In genomic region chr10:100359030-100359432, GRCh38 we compare ENCODE assay signal across 17 cellular contexts. TPM values are rescaled to one million over a fixed set of nuclear protein-coding genes. Genes with fewer than 3 reads are reported as not detected.
DNase-seq lines count a peak whose midpoint lies in the region; ATAC-seq and TF ChIP-seq lines count a peak whose summit lies in the region.
"Had no signal": no experiment of that assay in that cellular context is flagged by ENCODE, and none has a peak within 500 bp of the region (broad histone marks: within the 10 kb centered on the region; RNA-seq: fewer than 3 reads in every experiment).

No MANE protein-coding gene starts in this region.

- H3K27ac ChIP-seq in hepatocyte (peak overlapping the region; percentile 67), testis (no peak overlapping the region), aorta (ENCODE audit: low read depth in 1 of 2, low read length in 2 of 2) (no peak overlapping the region)
- H3K27ac ChIP-seq: GM23248 had no signal

- POLR2A ChIA-PET in activated naive CD8-positive, alpha-beta T cell treated with anti-CD3 and anti-CD28 coated beads, Interleukin-2, amount 10 ng/mL, durations not matched to agents 7 days and 5 days (lab: Charles Lee), result interaction anchor here (1.3 to 2.4 kb wide), 2 partner anchors 12 kb away, joined by 6 to 13 read pairs; partner anchors contain the start of gene SCD
- POLR2A ChIA-PET in activated CD8-positive, alpha-beta T cell treated with anti-CD3 and anti-CD28 coated beads, Interleukin-2, amount 10 ng/mL, durations not matched to agents 7 days and 5 days (lab: Charles Lee), result interaction anchor here (1.6 kb wide), 1 partner anchor 10 kb away, joined by 10 read pairs; no protein-coding TSS in a partner anchor

- H3K36me3 ChIP-seq in hepatocyte (replicated peaks; ENCODE audit: insufficient read depth, low read depth) (peaks cover 5% of the 10 kb centered on the region), testis (ENCODE audit: low read depth, missing control alignments) (no peaks in the 10 kb centered on the region), aorta (ENCODE audit: control insufficient read depth in 1 of 2, insufficient read depth in 2 of 2, low read length in 1 of 2) (peaks cover 0 to 1% of the 10 kb centered on the region in 2 donors)

- peaks cover 19% of the 10 kb centered on the region for H3K79me2 ChIP-seq in hepatocyte

- CTCF ChIA-PET in activated CD8-positive, alpha-beta T cell treated with anti-CD3 and anti-CD28 coated beads, Interleukin-2, amount 10 ng/mL, durations not matched to agents 7 days and 5 days (lab: Charles Lee), result interaction anchor here (1.3 kb wide), 1 partner anchor 8 kb away, joined by 4 read pairs; no protein-coding TSS in a partner anchor

- H3K4me1 Mint-ChIP-seq in activated naive CD8-positive, alpha-beta T cell treated with anti-CD3 and anti-CD28 coated beads, Interleukin-2, amount 10 ng/mL, durations not matched to agents 7 days and 5 days, result peaks cover 57% of the 10 kb centered on the region
- peaks cover 20% of the 10 kb centered on the region for H3K4me1 Mint-ChIP-seq in activated naive CD8-positive, alpha-beta T cell treated with anti-CD3 and anti-CD28 coated beads for 36 hours
- H3K4me1 Mint-ChIP-seq in activated CD8-positive, alpha-beta T cell treated with anti-CD3 and anti-CD28 coated beads, Interleukin-2, amount 10 ng/mL, durations not matched to agents 7 days and 5 days (ENCODE audit: low read depth), result peaks cover 46% of the 10 kb centered on the region

- H3K4me3 ChIP-seq in hepatocyte (no peak overlapping the region), testis (no peak overlapping the region), aorta (ENCODE audit: low read length in 2 of 2) (no peak overlapping the region)
- H3K4me3 ChIP-seq: GM12878, GM23248 had no signal

- TF ChIP-seq POLR2A in testis (IDR thresholded peaks at IDR 0.05), result no peak

- H3K4me2 ChIP-seq in hepatocyte, result peak overlapping the region; percentile 39

- no peaks in the 10 kb centered on the region for H3K27me3 Mint-ChIP-seq in activated naive CD8-positive, alpha-beta T cell treated with anti-CD3 and anti-CD28 coated beads, Interleukin-2, amount 10 ng/mL, durations not matched to agents 7 days and 5 days
- no peaks in the 10 kb centered on the region for H3K27me3 Mint-ChIP-seq in activated naive CD8-positive, alpha-beta T cell treated with anti-CD3 and anti-CD28 coated beads for 36 hours
- no peaks in the 10 kb centered on the region for H3K27me3 Mint-ChIP-seq in activated CD8-positive, alpha-beta T cell treated with anti-CD3 and anti-CD28 coated beads, Interleukin-2, amount 10 ng/mL, durations not matched to agents 7 days and 5 days (ENCODE audit: low read depth)
- H3K27me3 Mint-ChIP-seq: activated naive CD4-positive, alpha-beta T cell treated with anti-CD3 and anti-CD28 coated beads, Interleukin-2, amount 50 U/mL, for 24 hours; dendritic cell treated with granulocyte-macrophage colony-stimulating factor and Interleukin-4, amounts not matched to agents 40 ng/mL and 50 ng/mL, for 4 days had no signal

- no peaks in the 10 kb centered on the region for H3K27me3 ChIP-seq in hepatocyte
- no peaks in the 10 kb centered on the region for H3K27me3 ChIP-seq in testis
- H3K27me3 ChIP-seq in aorta (ENCODE audit: control insufficient read depth in 1 of 2, insufficient read depth in 2 of 2, low read length in 1 of 2), result no peaks in the 10 kb centered on the region

- 58% methylated on average over 2 of the region's 2 CpGs for WGBS in hepatocyte (ENCODE audit: low lambda C conversion rate, missing lambda C conversion rate)
- WGBS in testis, 2 donors, result 47 to 59% methylated on average over 2 of the region's 2 CpGs
- WGBS in aorta, 2 donors, result 64 to 68% methylated on average over 2 of the region's 2 CpGs

- H3K9me3 ChIP-seq in hepatocyte (ENCODE audit: low read depth) (no peaks in the 10 kb centered on the region), testis (no peaks in the 10 kb centered on the region), aorta (ENCODE audit: control insufficient read depth, low read length) (no peaks in the 10 kb centered on the region)

- no peaks in the 10 kb centered on the region for H3K9me2 ChIP-seq in hepatocyte (replicated peaks; ENCODE audit: insufficient read depth)

- no peak for DNase-seq in activated naive CD8-positive, alpha-beta T cell treated with anti-CD3 and anti-CD28 coated beads, Interleukin-2, amount 10 ng/mL, durations not matched to agents 7 days and 5 days
- DNase-seq in activated naive CD8-positive, alpha-beta T cell treated with anti-CD3 and anti-CD28 coated beads for 36 hours, result no peak
- no peak for DNase-seq in activated CD8-positive, alpha-beta T cell treated with anti-CD3 and anti-CD28 coated beads, Interleukin-2, amount 10 ng/mL, durations not matched to agents 7 days and 5 days
- DNase-seq in hepatocyte (ENCODE audit: low spot score) (no peak), testis (peak; percentile 72), NCI-H2029 (lab: John Stamatoyannopoulos, UW) (no peak), aorta (no peak)
- DNase-seq: activated CD4-positive, alpha-beta T cell treated with anti-CD3 and anti-CD28 coated beads, Interleukin-2, amount 50 U/mL, for 48 hours; DND-41; foreskin melanocyte; GM23248 had no signal

- TF ChIP-seq CTCF in hepatocyte (IDR thresholded peaks at IDR 0.05; ENCODE audit: poor library complexity) (no peak), testis (IDR thresholded peaks at IDR 0.05) (no peak)

- H3K27ac Mint-ChIP-seq in activated naive CD8-positive, alpha-beta T cell treated with anti-CD3 and anti-CD28 coated beads, Interleukin-2, amount 10 ng/mL, durations not matched to agents 7 days and 5 days, result peak overlapping the region; percentile 81
- H3K27ac Mint-ChIP-seq in activated naive CD8-positive, alpha-beta T cell treated with anti-CD3 and anti-CD28 coated beads for 36 hours, result no peak overlapping the region
- peak overlapping the region; percentile 65 for H3K27ac Mint-ChIP-seq in activated CD8-positive, alpha-beta T cell treated with anti-CD3 and anti-CD28 coated beads, Interleukin-2, amount 10 ng/mL, durations not matched to agents 7 days and 5 days
- H3K27ac Mint-ChIP-seq: activated naive CD4-positive, alpha-beta T cell treated with anti-CD3 and anti-CD28 coated beads, Interleukin-2, amount 50 U/mL, for 24 hours; dendritic cell treated with granulocyte-macrophage colony-stimulating factor and Interleukin-4, amounts not matched to agents 40 ng/mL and 50 ng/mL, for 4 days had no signal

- H2AFZ ChIP-seq in hepatocyte, result no peak overlapping the region
- H2AFZ ChIP-seq: GM23248 had no signal

- no peaks in the 10 kb centered on the region for H3K9me3 Mint-ChIP-seq in activated naive CD8-positive, alpha-beta T cell treated with anti-CD3 and anti-CD28 coated beads, Interleukin-2, amount 10 ng/mL, durations not matched to agents 7 days and 5 days
- H3K9me3 Mint-ChIP-seq in activated naive CD8-positive, alpha-beta T cell treated with anti-CD3 and anti-CD28 coated beads for 36 hours, result no peaks in the 10 kb centered on the region
- no peaks in the 10 kb centered on the region for H3K9me3 Mint-ChIP-seq in activated CD8-positive, alpha-beta T cell treated with anti-CD3 and anti-CD28 coated beads, Interleukin-2, amount 10 ng/mL, durations not matched to agents 7 days and 5 days (ENCODE audit: insufficient read depth)
- H3K9me3 Mint-ChIP-seq: activated naive CD4-positive, alpha-beta T cell treated with anti-CD3 and anti-CD28 coated beads, Interleukin-2, amount 50 U/mL, for 24 hours; dendritic cell treated with granulocyte-macrophage colony-stimulating factor and Interleukin-4, amounts not matched to agents 40 ng/mL and 50 ng/mL, for 4 days had no signal

- intact Hi-C loops in testis (cut with DNase I; ENCODE audit: low total_unique reads), result no loop called here
- intact Hi-C loops in aorta (cut with DNase I), result no loop called here

- peaks cover 79% of the 10 kb centered on the region for H3K36me3 Mint-ChIP-seq in activated naive CD8-positive, alpha-beta T cell treated with anti-CD3 and anti-CD28 coated beads, Interleukin-2, amount 10 ng/mL, durations not matched to agents 7 days and 5 days
- peaks cover 79% of the 10 kb centered on the region for H3K36me3 Mint-ChIP-seq in activated naive CD8-positive, alpha-beta T cell treated with anti-CD3 and anti-CD28 coated beads for 36 hours
- H3K36me3 Mint-ChIP-seq in activated CD8-positive, alpha-beta T cell treated with anti-CD3 and anti-CD28 coated beads, Interleukin-2, amount 10 ng/mL, durations not matched to agents 7 days and 5 days (ENCODE audit: low read depth), result peaks cover 88% of the 10 kb centered on the region

- H3K4me1 ChIP-seq in hepatocyte (ENCODE audit: insufficient read depth) (peaks cover 56% of the 10 kb centered on the region), testis (peaks cover 39% of the 10 kb centered on the region), aorta (ENCODE audit: control insufficient read depth in 1 of 2, insufficient read depth in 2 of 2, low read length in 2 of 2) (no peaks in the 10 kb centered on the region)

- H3K4me3 Mint-ChIP-seq in activated naive CD8-positive, alpha-beta T cell treated with anti-CD3 and anti-CD28 coated beads, Interleukin-2, amount 10 ng/mL, durations not matched to agents 7 days and 5 days, result peak overlapping the region; percentile 41
- H3K4me3 Mint-ChIP-seq in activated naive CD8-positive, alpha-beta T cell treated with anti-CD3 and anti-CD28 coated beads for 36 hours, result no peak overlapping the region
- H3K4me3 Mint-ChIP-seq in activated CD8-positive, alpha-beta T cell treated with anti-CD3 and anti-CD28 coated beads, Interleukin-2, amount 10 ng/mL, durations not matched to agents 7 days and 5 days, result no peak overlapping the region
- H3K4me3 Mint-ChIP-seq: activated naive CD4-positive, alpha-beta T cell treated with anti-CD3 and anti-CD28 coated beads, Interleukin-2, amount 50 U/mL, for 24 hours; dendritic cell treated with granulocyte-macrophage colony-stimulating factor and Interleukin-4, amounts not matched to agents 40 ng/mL and 50 ng/mL, for 4 days had no signal

- peaks cover 19% of the 10 kb centered on the region for H4K20me1 ChIP-seq in hepatocyte (ENCODE audit: insufficient read depth, poor library complexity, severe bottlenecking)

- no peak for ATAC-seq in activated naive CD8-positive, alpha-beta T cell treated with anti-CD3 and anti-CD28 coated beads, Interleukin-2, amount 10 ng/mL, durations not matched to agents 7 days and 5 days (ENCODE audit: low read depth)
- ATAC-seq in activated CD8-positive, alpha-beta T cell treated with anti-CD3 and anti-CD28 coated beads, Interleukin-2, amount 10 ng/mL, durations not matched to agents 7 days and 5 days, result no peak
- no peak for ATAC-seq in GM21825 (IDR thresholded peaks at IDR 0.05; ENCODE audit: unreplicated experiment)
- ATAC-seq in aorta (ENCODE audit: low FRiP score), result no peak
- ATAC-seq: GM12878 had no signal

RNA-seq across cellular contexts. Expression of gene SCD, which starts 12.0 kb away (rescaled TPM):
- 100 to 1,000 TPM; 212 to 220 TPM for total RNA-seq in activated naive CD8-positive, alpha-beta T cell treated with anti-CD3 and anti-CD28 coated beads, Interleukin-2, amount 10 ng/mL, durations not matched to agents 7 days and 5 days
- 100 to 1,000 TPM; 231 to 232 TPM for total RNA-seq in activated naive CD8-positive, alpha-beta T cell treated with anti-CD3 and anti-CD28 coated beads for 36 hours
- 100 to 1,000 TPM; 239 to 240 TPM for total RNA-seq in activated CD8-positive, alpha-beta T cell treated with anti-CD3 and anti-CD28 coated beads, Interleukin-2, amount 10 ng/mL, durations not matched to agents 7 days and 5 days
- total RNA-seq in hepatocyte (589 and 622 TPM in 2 replicates), testis (100 to 1,000 TPM; 147 to 196 TPM), aorta (10 to 100 TPM; 22.7 to 47.3 TPM)
- polyA plus RNA-seq in hepatocyte (213 and 282 TPM in 2 replicates), testis (ENCODE audit: insufficient read depth, low read depth, low replicate concordance) (121 TPM), aorta (10 to 100 TPM in 1 of 2 donors, 1 to 10 TPM in 1; 1.6 to 12.6 TPM)

RNA-seq across cellular contexts. Expression of gene PKD2L1, which starts 29.0 kb away (rescaled TPM):
- total RNA-seq in activated naive CD8-positive, alpha-beta T cell treated with anti-CD3 and anti-CD28 coated beads, Interleukin-2, amount 10 ng/mL, durations not matched to agents 7 days and 5 days, result not detected
- not detected for total RNA-seq in activated naive CD8-positive, alpha-beta T cell treated with anti-CD3 and anti-CD28 coated beads for 36 hours
- under 1 TPM; 0.10 to 0.68 TPM for total RNA-seq in activated CD8-positive, alpha-beta T cell treated with anti-CD3 and anti-CD28 coated beads, Interleukin-2, amount 10 ng/mL, durations not matched to agents 7 days and 5 days
- total RNA-seq in hepatocyte (0.10 TPM in 1 of 2 replicates, not detected in the other), testis (1 to 10 TPM in 1 of 2 donors, under 1 TPM in 1; 0.99 to 1.6 TPM), aorta (1 to 10 TPM in 1 of 2 donors, under 1 TPM in 1; 0.71 to 1.1 TPM)
- polyA plus RNA-seq in hepatocyte (0.88 and 1.9 TPM in 2 replicates), testis (ENCODE audit: insufficient read depth, low read depth, low replicate concordance) (4.7 TPM), aorta (under 1 TPM; 0.25 to 0.87 TPM)
- total RNA-seq: GM23248, HT1080 had no signal
- polyA plus RNA-seq: GM23248, keratinocyte had no signal
